Comparison of ENCODE assay signal across 8 cellular contexts in the genomic region with DNA sequence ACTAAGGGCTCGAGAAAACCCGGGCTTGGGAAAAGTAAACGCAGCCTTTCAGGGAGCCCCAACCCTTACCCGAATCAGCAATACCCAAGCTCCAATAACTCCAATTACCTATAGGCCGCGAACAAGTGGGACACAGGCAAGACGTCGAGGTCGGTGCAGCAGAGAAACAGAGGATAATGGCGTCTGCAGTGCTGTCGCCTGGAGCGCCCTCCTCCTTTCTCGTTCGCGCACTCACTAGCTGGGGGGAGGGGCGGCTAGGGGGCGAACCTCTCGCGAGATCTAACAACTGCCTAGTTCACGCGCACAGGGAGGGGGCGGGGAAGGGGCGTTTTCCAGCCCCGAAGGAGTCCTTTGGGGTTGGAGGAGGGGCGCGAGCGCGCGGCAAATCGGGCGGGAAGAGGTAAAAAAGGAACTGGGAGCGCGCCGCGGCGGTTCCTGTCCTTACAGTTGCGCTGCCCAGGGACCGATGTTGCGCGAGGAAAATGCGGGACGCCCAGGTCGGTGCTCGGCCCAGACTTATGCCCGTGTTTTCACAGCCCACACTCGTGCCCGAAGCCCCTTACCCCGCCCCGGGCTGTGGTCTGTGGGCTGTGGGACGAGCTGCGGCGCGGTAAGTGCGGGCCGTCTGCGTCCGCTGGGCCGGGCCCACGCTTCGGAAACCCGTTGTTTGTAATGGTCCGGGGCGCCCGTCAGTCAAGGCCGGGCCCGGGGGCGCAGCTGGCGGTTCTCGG. TPM values are rescaled to one million over a fixed set of nuclear protein-coding genes. Genes with fewer than 3 reads are reported as not detected.
DNase-seq lines count a peak whose midpoint lies in the region; ATAC-seq and TF ChIP-seq lines count a peak whose summit lies in the region.

Gene RMI1 (plus strand): TSS at position 411 of the 731 bp plus-strand sequence. CDS start 20,182 bp downstream, outside the sequence.

- DNase-seq in DMS 273 treated with DMSO at 0.1 percent for 48 hours (lab: John Stamatoyannopoulos, UW) (peak; percentile 91), HuH-7.5 (ENCODE audit: low spot score) (peak; percentile 79), OCI-LY7 (ENCODE audit: low spot score) (peak; percentile 99), activated T-cell treated with anti-CD3 and anti-CD28 coated beads for 24 hours (ENCODE audit: low read depth) (peak; percentile 99), epithelial cell of esophagus (ENCODE audit: low read depth) (peak; percentile 98), mucosa of descending colon (peak; percentile 99 to 100 (median 100))
- peak; percentile 99 for DNase-seq in stimulated activated CD8-positive, alpha-beta memory T cell treated with anti-CD3 and anti-CD28 coated beads, Interleukin-4, amount 100 ng/mL, for 24 hours (ENCODE audit: low read depth)

- no peaks in the 10 kb centered on the region for H3K9me2 ChIP-seq in OCI-LY7 (ENCODE audit: insufficient read depth, low read length)

- TF ChIP-seq CTCF in OCI-LY7 (conservative IDR thresholded peaks at IDR 0.05; ENCODE audit: low read length) = peak; percentile 45; the same call in 1 of the 2 replicates
- peak; percentile 14 for TF ChIP-seq CTCF in epithelial cell of esophagus (IDR thresholded peaks at IDR 0.05; ENCODE audit: insufficient read depth, low read depth, low read length, missing control alignments)
- no peak for TF ChIP-seq CTCF in mucosa of descending colon (IDR thresholded peaks at IDR 0.05)

- peaks cover 44% of the 10 kb centered on the region for H4K20me1 ChIP-seq in OCI-LY7 (ENCODE audit: insufficient read depth, low read length)

- ATAC-seq in GM21526 (IDR thresholded peaks at IDR 0.05; ENCODE audit: low FRiP score, unreplicated experiment) (peak; percentile 63), mucosa of descending colon (peak; percentile 90)

- peak within 1 kb of the TSS; percentile 88 for H3K27ac ChIP-seq in OCI-LY7 (ENCODE audit: low read depth, low read length, poor library complexity, severe bottlenecking)

- peaks cover 44% of the 10 kb centered on the region for H3K36me3 ChIP-seq in OCI-LY7 (ENCODE audit: insufficient read depth, low read length)
- H3K36me3 ChIP-seq in mucosa of descending colon (ENCODE audit: low read depth) = peaks cover 12% of the 10 kb centered on the region

- H3K4me2 ChIP-seq in OCI-LY7 (ENCODE audit: low read length) = peak within 1 kb of the TSS; percentile 97

- H3K79me2 ChIP-seq in OCI-LY7 (ENCODE audit: insufficient read depth, low read depth, low read length) = peaks cover 94% of the 10 kb centered on the region

- intact Hi-C loops in OCI-LY7 (cut with micrococcal nuclease; ENCODE audit: unreplicated experiment) (loop anchor here (1.0 to 5.0 kb wide), 3 partner anchors 59 to 1762 kb away; partner anchors contain the start of genes AGTPBP1, KIF27 and UBQLN1), mucosa of descending colon (cut with DNase I, micrococcal nuclease) (no loop called here)

- H3K4me1 ChIP-seq in OCI-LY7 (ENCODE audit: insufficient read depth, low read length, poor library complexity, severe bottlenecking) = peaks cover 40% of the 10 kb centered on the region
- H3K4me1 ChIP-seq in mucosa of descending colon (ENCODE audit: low read depth) = peaks cover 17% of the 10 kb centered on the region

- no TSS peak for BruUV-seq in OCI-LY7 (replicated peaks; lab: Mats Ljungman, UMichigan)

- no peaks in the 10 kb centered on the region for H3K9me3 ChIP-seq in OCI-LY7 (ENCODE audit: low read length)
- no peaks in the 10 kb centered on the region for H3K9me3 ChIP-seq in mucosa of descending colon

- H3K4me3 ChIP-seq in OCI-LY7 (ENCODE audit: low read depth, low read length, poor library complexity, severe bottlenecking) = peak within 1 kb of the TSS; percentile 82
- peak within 1 kb of the TSS; percentile 55 for H3K4me3 ChIP-seq in epithelial cell of esophagus (ENCODE audit: low read length)
- peak within 1 kb of the TSS; percentile 92 for H3K4me3 ChIP-seq in mucosa of descending colon

- CTCF ChIA-PET in OCI-LY7 (lab: Charles Lee; ENCODE audit: unreplicated experiment) = no interaction called here

- H2AFZ ChIP-seq in OCI-LY7 (ENCODE audit: low read length) = no peak within 1 kb of the TSS

- POLR2A ChIA-PET in OCI-LY7 (lab: Charles Lee) = interaction anchor here (0.7 to 1.6 kb wide), 8 partner anchors 18 to 281 kb away, joined by 3 to 5 read pairs (median 3); partner anchors contain the start of gene UBQLN1

RNA-seq across cellular contexts. Expression of gene RMI1, which starts in this region (rescaled TPM):
- 10.0 and 16.7 TPM in 2 replicates for total RNA-seq in OCI-LY7 (2014; rRNA removed; shearing (Covaris generic))
- total RNA-seq in OCI-LY7 (2022) = 44.3 and 46.2 TPM in 2 replicates
- 10 to 100 TPM in 2 of 3 donors, 1 to 10 TPM in 1; 7.0 to 15.6 (median 11.6) TPM for total RNA-seq in mucosa of descending colon

Comparison
In these comparisons a context has a peak if more than half of its experiments do, and no peak if none do; other contexts are left out.
1. Peak in every context shown above with its lines: DNase-seq, ATAC-seq, H3K4me3 ChIP-seq and H3K27ac ChIP-seq.